Comparison of ENCODE assay signal across 23 cellular contexts in genomic region chr13:77176350-77176749, GRCh38.
DNase-seq lines count a peak whose midpoint lies in the region; ATAC-seq, FAIRE-seq and TF ChIP-seq lines count a peak whose summit lies in the region.
"Had no signal": no experiment of that assay in that cellular context is flagged by ENCODE, and none has a peak within 500 bp of the region (broad histone marks: within the 10 kb centered on the region; RNA-seq: fewer than 3 reads in every experiment).

No MANE protein-coding gene starts in this region.

- H3K4me3 Mint-ChIP-seq in T-helper 17 cell: no peak overlapping the region
- H3K4me3 Mint-ChIP-seq: T-helper 2 cell treated with Interferon-gamma antibody and Interleukin-4, amounts not matched to agents 5 μg/mL and 100 μg/mL, for 36 hours had no signal

- ATAC-seq in RWPE2 (ENCODE audit: low read depth) (0 out of 3 replicates have a peak, but pooled peaks have one; percentile 36), T-helper 17 cell (no peak), HG03097 (IDR thresholded peaks at IDR 0.05; ENCODE audit: low FRiP score, unreplicated experiment) (no peak)
- ATAC-seq: esophagus mucosa had no signal

- TF ChIP-seq POLR2A in GM12892 (IDR thresholded peaks at IDR 0.05; ENCODE audit: low read depth, low read length) (no peak), endothelial cell of umbilical vein (IDR thresholded peaks at IDR 0.05; ENCODE audit: low read depth, low read length) (no peak), Peyer's patch (IDR thresholded peaks at IDR 0.05) (no peak)

- no peak overlapping the region for H2BK15ac ChIP-seq in mesenchymal stem cell (ENCODE audit: low read depth, poor library complexity, severe bottlenecking)

- no peak overlapping the region for H3K4ac ChIP-seq in mesenchymal stem cell (ENCODE audit: low read depth in 1 of 2, low read length in 2 of 2)

- H3K9me3 ChIP-seq in RWPE2 (ENCODE audit: severe bottlenecking) (no peaks in the 10 kb centered on the region), endothelial cell of umbilical vein (replicated peaks; ENCODE audit: control insufficient read depth, insufficient read depth, low read length) (no peaks in the 10 kb centered on the region), mesenchymal stem cell (ENCODE audit: control insufficient read depth, low read length) (no peaks in the 10 kb centered on the region), T-helper 17 cell (ENCODE audit: control insufficient read depth, low read length, poor library complexity, severe bottlenecking) (no peaks in the 10 kb centered on the region), Peyer's patch (no peaks in the 10 kb centered on the region)
- H3K9me3 ChIP-seq: ascending aorta, BLaER1, left ventricle myocardium inferior, sigmoid colon, testis had no signal

- DNase-seq in GM12892 (ENCODE audit: insufficient read length) (no peak), RWPE2 (ENCODE audit: low spot score) (no peak), endothelial cell of umbilical vein (ENCODE audit: low read depth, low spot score) (no peak), mesenchymal stem cell (peak; percentile 49), T-helper 17 cell (no peak), Peyer's patch (no peak), inferior parietal cortex (ENCODE audit: extremely low spot score) (no peak)
- DNase-seq: activated CD4-positive, CD25-positive, alpha-beta regulatory T cell treated with anti-CD3 and anti-CD28 coated beads, Interleukin-2, amount 50 U/mL, for 72 hours; DMS 273 treated with DMSO at 0.1 percent for 48 hours; hypothalamus; left ventricle myocardium inferior; NCI-H1436 treated with DMSO at 0.1 percent for 48 hours; NCI-H345; occipital lobe; SIG-M5; sigmoid colon; stimulated activated CD4-positive, alpha-beta T cell treated with anti-CD3 and anti-CD28 coated beads, Interleukin-4, amount 100 ng/mL, for 1 hour; testis had no signal

- WGBS in mesenchymal stem cell: 29% methylated on average over 2 of the region's 2 CpGs

- no peak overlapping the region for H3K23ac ChIP-seq in mesenchymal stem cell (ENCODE audit: low read length in 2 of 2)

- H3K9me1 ChIP-seq in endothelial cell of umbilical vein (replicated peaks; ENCODE audit: control insufficient read depth, extremely low read depth, insufficient read depth, low read length): no peaks in the 10 kb centered on the region

- H4K91ac ChIP-seq in mesenchymal stem cell (ENCODE audit: low read length): no peak overlapping the region

- H3K36me3 ChIP-seq in RWPE2 (ENCODE audit: low read depth) (peaks cover 76% of the 10 kb centered on the region), endothelial cell of umbilical vein (ENCODE audit: control insufficient read depth in 2 of 2, extremely low read depth in 1 of 2, insufficient read depth in 2 of 2, low read length in 2 of 2) (peaks cover 0 to 19% of the 10 kb centered on the region in 2 experiments), mesenchymal stem cell (ENCODE audit: control insufficient read depth in 1 of 2, insufficient read depth in 2 of 2, low read depth in 1 of 2, low read length in 2 of 2) (peaks cover 11 to 90% of the 10 kb centered on the region in 2 experiments), Peyer's patch (peaks cover 0 to 76% (median 0%) of the 10 kb centered on the region in 3 donors)

- TF ChIP-seq CTCF in RWPE2 (IDR thresholded peaks at IDR 0.05; ENCODE audit: poor library complexity, severe bottlenecking) (no peak), endothelial cell of umbilical vein (IDR thresholded peaks at IDR 0.05; ENCODE audit: extremely low read depth in 1 of 2, insufficient read depth in 1 of 2, low read depth in 1 of 2, low read length in 2 of 2) (no peak), Peyer's patch (IDR thresholded peaks at IDR 0.05) (no peak)

- H3K27me3 Mint-ChIP-seq in T-helper 17 cell: no peaks in the 10 kb centered on the region

- no peak overlapping the region for H3K27ac Mint-ChIP-seq in T-helper 17 cell
- H3K27ac Mint-ChIP-seq: T-helper 2 cell treated with Interferon-gamma antibody and Interleukin-4, amounts not matched to agents 5 μg/mL and 100 μg/mL, for 36 hours had no signal

- no peak overlapping the region for H2BK12ac ChIP-seq in mesenchymal stem cell (ENCODE audit: low read length in 2 of 2)

- H3K36me3 Mint-ChIP-seq in T-helper 17 cell (ENCODE audit: low read depth): peaks cover 8% of the 10 kb centered on the region

- dilution Hi-C loops in endothelial cell of umbilical vein (cut with MboI; ENCODE audit: extremely low pct_ligation_motif_present, low sequenced_read_pairs): no loop called here

- H2AK5ac ChIP-seq in mesenchymal stem cell (ENCODE audit: low read length, severe bottlenecking): no peak overlapping the region

- H2BK120ac ChIP-seq in mesenchymal stem cell (ENCODE audit: low read depth, low read length): no peak overlapping the region

- no peaks in the 10 kb centered on the region for H3K27me3 ChIP-seq in RWPE2 (ENCODE audit: insufficient read depth, poor library complexity, severe bottlenecking)
- H3K27me3 ChIP-seq in endothelial cell of umbilical vein (ENCODE audit: control insufficient read depth in 2 of 2, insufficient read depth in 2 of 2, low read length in 2 of 2): no peaks in the 10 kb centered on the region
- no peaks in the 10 kb centered on the region for H3K27me3 ChIP-seq in mesenchymal stem cell (ENCODE audit: control insufficient read depth in 1 of 2, insufficient read depth in 1 of 2, low read length in 2 of 2)
- no peaks in the 10 kb centered on the region for H3K27me3 ChIP-seq in Peyer's patch
- H3K27me3 ChIP-seq: ascending aorta, BLaER1, sigmoid colon, testis had no signal

- H3K4me3 ChIP-seq in RWPE2 (ENCODE audit: severe bottlenecking) (no peak overlapping the region), endothelial cell of umbilical vein (replicated peaks in 1 of 3; ENCODE audit: insufficient read depth in 1 of 3, low read depth in 1 of 3, low read length in 3 of 3) (no peak overlapping the region), mesenchymal stem cell (ENCODE audit: insufficient read depth in 1 of 2, low read depth in 1 of 2, low read length in 2 of 2) (no peak overlapping the region), Peyer's patch (no peak overlapping the region)
- H3K4me3 ChIP-seq: ascending aorta, BLaER1, left ventricle myocardium inferior, sigmoid colon, testis had no signal

- FAIRE-seq in GM12892 (lab: Jason Lieb, UNC) (peak; percentile 44), endothelial cell of umbilical vein (lab: Jason Lieb, UNC) (no peak)

- H3K4me2 ChIP-seq in endothelial cell of umbilical vein (ENCODE audit: insufficient read depth, low read length) (no peak overlapping the region), mesenchymal stem cell (ENCODE audit: low read length, poor library complexity, severe bottlenecking) (no peak overlapping the region)
- H3K4me2 ChIP-seq: BLaER1 had no signal

- H4K20me1 ChIP-seq in endothelial cell of umbilical vein (replicated peaks; ENCODE audit: control insufficient read depth, extremely low read depth, insufficient read depth, low read length): no peaks in the 10 kb centered on the region

- CTCF ChIA-PET in endothelial cell of umbilical vein (lab: Charles Lee): interaction anchor here (0.7 to 1.7 kb wide), 5 partner anchors 10 to 25 kb away, joined by 3 to 4 read pairs (median 3); no protein-coding TSS in a partner anchor

- peaks cover 10% of the 10 kb centered on the region for H3K4me1 Mint-ChIP-seq in T-helper 17 cell

- no TSS peak for BruUV-seq in endothelial cell of umbilical vein (replicated peaks; lab: Mats Ljungman, UMichigan)

- H3K79me1 ChIP-seq in mesenchymal stem cell (replicated peaks; ENCODE audit: low read length, poor library complexity, severe bottlenecking): peaks cover 3% of the 10 kb centered on the region

- POLR2A ChIA-PET in endothelial cell of umbilical vein (lab: Charles Lee): no interaction called here

- intact Hi-C loops in endothelial cell of umbilical vein (cut with micrococcal nuclease): no loop called here

- no peaks in the 10 kb centered on the region for H3K4me1 ChIP-seq in RWPE2 (ENCODE audit: insufficient read depth, poor library complexity, severe bottlenecking)
- no peaks in the 10 kb centered on the region for H3K4me1 ChIP-seq in endothelial cell of umbilical vein (ENCODE audit: control insufficient read depth, extremely low read depth, insufficient read depth, low read length)
- peaks cover 1% of the 10 kb centered on the region for H3K4me1 ChIP-seq in mesenchymal stem cell (ENCODE audit: control insufficient read depth, insufficient read depth, low read depth, low read length)
- no peaks in the 10 kb centered on the region for H3K4me1 ChIP-seq in Peyer's patch
- H3K4me1 ChIP-seq: ascending aorta, BLaER1, left ventricle myocardium inferior, sigmoid colon, testis had no signal

- H4K8ac ChIP-seq in mesenchymal stem cell (ENCODE audit: low read length): no peak overlapping the region

- no peak overlapping the region for H3K14ac ChIP-seq in mesenchymal stem cell (ENCODE audit: low read length in 2 of 2)

- H3K27ac ChIP-seq in RWPE2 (ENCODE audit: poor library complexity, severe bottlenecking): no peak overlapping the region
- H3K27ac ChIP-seq in endothelial cell of umbilical vein (ENCODE audit: insufficient read depth, low read depth, low read length): no peak overlapping the region
- H3K27ac ChIP-seq in mesenchymal stem cell (ENCODE audit: low read length, poor library complexity, severe bottlenecking): no peak overlapping the region
- no peak overlapping the region for H3K27ac ChIP-seq in Peyer's patch
- H3K27ac ChIP-seq: ascending aorta, BLaER1, left ventricle myocardium inferior, sigmoid colon, testis had no signal

- no peak overlapping the region for H3K9ac ChIP-seq in endothelial cell of umbilical vein (replicated peaks; ENCODE audit: extremely low read depth, insufficient read depth, low read length)
- H3K9ac ChIP-seq in mesenchymal stem cell (ENCODE audit: low read length): no peak overlapping the region
- H3K9ac ChIP-seq: BLaER1 had no signal

- H2BK5ac ChIP-seq in mesenchymal stem cell (ENCODE audit: low read depth, low read length, poor library complexity, severe bottlenecking): no peak overlapping the region

- H2AFZ ChIP-seq in endothelial cell of umbilical vein (ENCODE audit: low read depth, low read length) (no peak overlapping the region), mesenchymal stem cell (ENCODE audit: low read depth, low read length) (no peak overlapping the region)

- H3K18ac ChIP-seq in mesenchymal stem cell (ENCODE audit: low read depth in 1 of 2, low read length in 2 of 2): no peak overlapping the region

- no peaks in the 10 kb centered on the region for H3K79me2 ChIP-seq in endothelial cell of umbilical vein (ENCODE audit: control insufficient read depth, insufficient read depth, low read length)

TF ChIP-seq in endothelial cell of umbilical vein, 7 proteins besides CTCF, POLR2A, EP300 and RAD21 (continues in another document):
- TF ChIP-seq MAX (IDR thresholded peaks at IDR 0.05; ENCODE audit: insufficient read depth, insufficient read length): no peak
- peak; percentile 29 for TF ChIP-seq JUN (IDR thresholded peaks at IDR 0.05; ENCODE audit: borderline replicate concordance, insufficient read depth, insufficient read length, low read depth)
- TF ChIP-seq FOS (IDR thresholded peaks at IDR 0.05; ENCODE audit: borderline replicate concordance, insufficient read depth, low read length): peak; percentile 17
- TF ChIP-seq POLR2AphosphoS5 (IDR thresholded peaks at IDR 0.05; ENCODE audit: insufficient read depth, low read depth, low read length): no peak
